ENCODE assay signal across 15 cellular contexts in the genomic region with DNA sequence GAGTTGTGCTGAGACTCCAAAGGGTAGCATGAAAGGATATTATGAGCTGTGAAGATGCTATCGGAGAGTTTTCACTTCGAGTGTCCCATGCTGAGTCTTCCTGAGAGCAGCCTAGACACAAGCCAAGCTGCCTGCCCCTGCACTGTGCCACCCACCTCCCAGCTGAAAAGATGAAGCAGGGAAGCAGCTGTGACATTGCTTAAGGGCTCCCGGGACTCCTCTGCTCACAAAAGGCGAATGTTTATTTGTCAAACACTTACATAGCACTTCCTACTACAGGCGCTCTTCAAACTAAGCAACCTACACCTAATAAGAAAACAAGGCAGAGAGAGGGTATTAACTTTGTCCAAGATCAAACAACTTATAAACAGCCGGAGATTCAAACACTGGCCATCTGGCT.
DNase-seq lines count a peak whose midpoint lies in the region; ATAC-seq and FAIRE-seq lines count a peak whose summit lies in the region.
"Had no signal": no experiment of that assay in that cellular context is flagged by ENCODE, and none has a peak within 500 bp of the region (broad histone marks: within the 10 kb centered on the region; RNA-seq: fewer than 3 reads in every experiment).

No MANE protein-coding gene starts in this region.

- no peak overlapping the region for H3K27ac ChIP-seq in mesenchymal stem cell (ENCODE audit: low read length, poor library complexity, severe bottlenecking)
- H3K27ac ChIP-seq: HL-60, testis had no signal

- H2AK5ac ChIP-seq in mesenchymal stem cell (ENCODE audit: low read length, severe bottlenecking): peak overlapping the region; percentile 76

- H3K4me3 ChIP-seq in mesenchymal stem cell (ENCODE audit: insufficient read depth in 1 of 2, low read depth in 1 of 2, low read length in 2 of 2): no peak overlapping the region
- H3K4me3 ChIP-seq: testis had no signal

- H4K91ac ChIP-seq in mesenchymal stem cell (ENCODE audit: low read length): no peak overlapping the region

- no peak overlapping the region for H3K4ac ChIP-seq in mesenchymal stem cell (ENCODE audit: low read depth in 1 of 2, low read length in 2 of 2)

- peak overlapping the region in 1 of 2 experiments; percentile 66 for H3K18ac ChIP-seq in mesenchymal stem cell (ENCODE audit: low read depth in 1 of 2, low read length in 2 of 2)

- H3K4me2 ChIP-seq in mesenchymal stem cell (ENCODE audit: low read length, poor library complexity, severe bottlenecking): no peak overlapping the region

- H3K23ac ChIP-seq in mesenchymal stem cell (ENCODE audit: low read length in 2 of 2): no peak overlapping the region

- no peak overlapping the region for H2BK5ac ChIP-seq in mesenchymal stem cell (ENCODE audit: low read depth, low read length, poor library complexity, severe bottlenecking)

- H2BK12ac ChIP-seq in mesenchymal stem cell (ENCODE audit: low read length in 2 of 2): peak overlapping the region in 1 of 2 experiments; percentile 29

- no peaks in the 10 kb centered on the region for H3K9me3 ChIP-seq in mesenchymal stem cell (ENCODE audit: control insufficient read depth, low read length)
- H3K9me3 ChIP-seq: testis had no signal

- no peaks in the 10 kb centered on the region for H3K27me3 ChIP-seq in mesenchymal stem cell (ENCODE audit: control insufficient read depth in 1 of 2, insufficient read depth in 1 of 2, low read length in 2 of 2)
- H3K27me3 ChIP-seq: testis had no signal

- no peak overlapping the region for H3K14ac ChIP-seq in mesenchymal stem cell (ENCODE audit: low read length in 2 of 2)

- H3K36me3 ChIP-seq in mesenchymal stem cell (ENCODE audit: control insufficient read depth in 1 of 2, insufficient read depth in 2 of 2, low read depth in 1 of 2, low read length in 2 of 2): peaks cover 0 to 32% of the 10 kb centered on the region in 2 experiments

- peaks cover 24% of the 10 kb centered on the region for H3K79me1 ChIP-seq in mesenchymal stem cell (replicated peaks; ENCODE audit: low read length, poor library complexity, severe bottlenecking)

- no peak overlapping the region for H2AFZ ChIP-seq in mesenchymal stem cell (ENCODE audit: low read depth, low read length)

- no peak overlapping the region for H3K9ac ChIP-seq in mesenchymal stem cell (ENCODE audit: low read length)

- no peak for ATAC-seq in GM21515 (IDR thresholded peaks at IDR 0.05; ENCODE audit: unreplicated experiment)

- DNase-seq in CD1c-positive myeloid dendritic cell (ENCODE audit: extremely low spot score) (peak; percentile 7), DMS53 treated with DMSO at 0.1 percent for 48 hours (lab: John Stamatoyannopoulos, UW; ENCODE audit: unreplicated experiment) (peak; percentile 97), NCI-H524 (lab: John Stamatoyannopoulos, UW) (peak; percentile 23 to 75), mesenchymal stem cell (no peak), iPS-NIHi11 (ENCODE audit: low spot score) (no peak), urothelium cell line (ENCODE audit: low spot score) (no peak)
- DNase-seq: cerebellar nuclear complex, islet precursor cell, Kasumi-1, NCI-H2171 treated with DMSO at 0.1 percent for 48 hours, testis had no signal

- no peak for FAIRE-seq in urothelium cell line (lab: Jason Lieb, UNC)
- FAIRE-seq: endothelial cell of umbilical vein, RCC 7860 had no signal

- H4K8ac ChIP-seq in mesenchymal stem cell (ENCODE audit: low read length): no peak overlapping the region

- H2BK15ac ChIP-seq in mesenchymal stem cell (ENCODE audit: low read depth, poor library complexity, severe bottlenecking): no peak overlapping the region

- peaks cover 5% of the 10 kb centered on the region for H3K4me1 ChIP-seq in mesenchymal stem cell (ENCODE audit: control insufficient read depth, insufficient read depth, low read depth, low read length)
- H3K4me1 ChIP-seq: testis had no signal

- 61% methylated on average over 5 of the region's 6 CpGs for WGBS in mesenchymal stem cell

- H2BK120ac ChIP-seq in mesenchymal stem cell (ENCODE audit: low read depth, low read length): no peak overlapping the region

Comparison
In these comparisons a context has a peak if more than half of its experiments do, and no peak if none do; other contexts are left out.
1. DNase-seq: peak in CD1c-positive myeloid dendritic cell (single experiment), DMS53 treated with DMSO at 0.1 percent for 48 hours (single experiment) and NCI-H524 (2 of 2); none in mesenchymal stem cell (single experiment), iPS-NIHi11 (single experiment) and urothelium cell line (single experiment).